13 cellular contexts compared by ENCODE assay signal in genomic region chr2:190819835-190820234, GRCh38.
A peak's percentile ranks its signal among the peaks of the same experiment; 100 is the strongest.
DNase-seq lines count a peak whose midpoint lies in the region; ATAC-seq and TF ChIP-seq lines count a peak whose summit lies in the region.
"Had no signal": no experiment of that assay in that cellular context is flagged by ENCODE, and none has a peak within 500 bp of the region (broad histone marks: within the 10 kb centered on the region; RNA-seq: fewer than 3 reads in every experiment).

No MANE protein-coding gene starts in this region.

- H3K4me1 Mint-ChIP-seq in mesothelial cell of epicardium = peaks cover 28% of the 10 kb centered on the region
- H3K4me1 Mint-ChIP-seq in activated CD8-positive, alpha-beta T cell treated with anti-CD3 and anti-CD28 coated beads, Interleukin-2, amount 10 ng/mL, durations not matched to agents 7 days and 5 days (ENCODE audit: low read depth) = no peaks in the 10 kb centered on the region
- no peaks in the 10 kb centered on the region for H3K4me1 Mint-ChIP-seq in CD4-positive, alpha-beta memory T cell
- H3K4me1 Mint-ChIP-seq: WTC11 had no signal

- no peak overlapping the region for H3K4me3 Mint-ChIP-seq in mesothelial cell of epicardium
- no peak overlapping the region for H3K4me3 Mint-ChIP-seq in activated CD8-positive, alpha-beta T cell treated with anti-CD3 and anti-CD28 coated beads, Interleukin-2, amount 10 ng/mL, durations not matched to agents 7 days and 5 days
- no peak overlapping the region for H3K4me3 Mint-ChIP-seq in CD4-positive, alpha-beta memory T cell
- H3K4me3 Mint-ChIP-seq: WTC11 had no signal

- H3K9me3 Mint-ChIP-seq in mesothelial cell of epicardium = peaks cover 21% of the 10 kb centered on the region
- no peaks in the 10 kb centered on the region for H3K9me3 Mint-ChIP-seq in activated CD8-positive, alpha-beta T cell treated with anti-CD3 and anti-CD28 coated beads, Interleukin-2, amount 10 ng/mL, durations not matched to agents 7 days and 5 days (ENCODE audit: insufficient read depth)
- H3K9me3 Mint-ChIP-seq in CD4-positive, alpha-beta memory T cell = peaks cover 0 to 13% (median under 1%) of the 10 kb centered on the region in 8 donors

- H3K36me3 ChIP-seq in BE2C (no peaks in the 10 kb centered on the region), esophagus muscularis mucosa (no peaks in the 10 kb centered on the region)
- no peaks in the 10 kb centered on the region for H3K36me3 ChIP-seq in CD4-positive, alpha-beta memory T cell (ENCODE audit: insufficient read depth, low read length)

- no peaks in the 10 kb centered on the region for H3K27me3 Mint-ChIP-seq in mesothelial cell of epicardium (ENCODE audit: low read depth)
- H3K27me3 Mint-ChIP-seq in activated CD8-positive, alpha-beta T cell treated with anti-CD3 and anti-CD28 coated beads, Interleukin-2, amount 10 ng/mL, durations not matched to agents 7 days and 5 days (ENCODE audit: low read depth) = peaks cover 6% of the 10 kb centered on the region
- H3K27me3 Mint-ChIP-seq in CD4-positive, alpha-beta memory T cell = peaks cover 3 to 4% of the 10 kb centered on the region in 2 donors

- CTCF ChIA-PET in activated CD8-positive, alpha-beta T cell treated with anti-CD3 and anti-CD28 coated beads, Interleukin-2, amount 10 ng/mL, durations not matched to agents 7 days and 5 days (lab: Charles Lee) = interaction anchor here (0.6 to 1.2 kb wide), 2 partner anchors 28 to 84 kb away, joined by 3 read pairs; no protein-coding TSS in a partner anchor
- CTCF ChIA-PET in CD4-positive, alpha-beta memory T cell (lab: Charles Lee; ENCODE audit: partially characterized antibody) = no interaction called here

- H3K9me3 ChIP-seq in BE2C = no peaks in the 10 kb centered on the region
- no peaks in the 10 kb centered on the region for H3K9me3 ChIP-seq in esophagus muscularis mucosa
- H3K9me3 ChIP-seq in CD4-positive, alpha-beta memory T cell (ENCODE audit: control insufficient read depth in 1 of 2, low read length in 2 of 2) = no peaks in the 10 kb centered on the region

- H3K36me3 Mint-ChIP-seq in mesothelial cell of epicardium = no peaks in the 10 kb centered on the region
- H3K36me3 Mint-ChIP-seq in activated CD8-positive, alpha-beta T cell treated with anti-CD3 and anti-CD28 coated beads, Interleukin-2, amount 10 ng/mL, durations not matched to agents 7 days and 5 days (ENCODE audit: low read depth) = no peaks in the 10 kb centered on the region
- peaks cover 0 to 8% of the 10 kb centered on the region in 2 donors for H3K36me3 Mint-ChIP-seq in CD4-positive, alpha-beta memory T cell
- H3K36me3 Mint-ChIP-seq: WTC11 had no signal

- TF ChIP-seq EP300 in esophagus muscularis mucosa (IDR thresholded peaks at IDR 0.05) = no peak

- peak; percentile 39 for DNase-seq in BE2C
- peak; percentile 54 for DNase-seq in NCI-H226
- no peak for DNase-seq in esophagus muscularis mucosa (ENCODE audit: extremely low spot score)
- no peak for DNase-seq in mesothelial cell of epicardium (ENCODE audit: low spot score in 2 of 2, unreplicated experiment in 2 of 2)
- DNase-seq in activated CD8-positive, alpha-beta T cell treated with anti-CD3 and anti-CD28 coated beads, Interleukin-2, amount 10 ng/mL, durations not matched to agents 7 days and 5 days = no peak
- DNase-seq in iPS-NIHi7 (ENCODE audit: extremely low spot score) = no peak
- DNase-seq in CD4-positive, alpha-beta memory T cell = no peak
- DNase-seq: effector memory CD4-positive, alpha-beta T cell; MV-4-11; NCI-H510A; SHP77 treated with DMSO at 0.1 percent for 48 hours had no signal

- no peak for ATAC-seq in activated CD8-positive, alpha-beta T cell treated with anti-CD3 and anti-CD28 coated beads, Interleukin-2, amount 10 ng/mL, durations not matched to agents 7 days and 5 days
- ATAC-seq in GM18519 (IDR thresholded peaks at IDR 0.05; ENCODE audit: low FRiP score, unreplicated experiment) = no peak
- ATAC-seq: WTC11 had no signal

- H3K4me1 ChIP-seq in BE2C = peaks cover 23% of the 10 kb centered on the region
- peaks cover 6 to 24% (median 22%) of the 10 kb centered on the region in 4 donors for H3K4me1 ChIP-seq in esophagus muscularis mucosa
- no peaks in the 10 kb centered on the region for H3K4me1 ChIP-seq in CD4-positive, alpha-beta memory T cell (ENCODE audit: insufficient read depth, low read length)

- WGBS in esophagus muscularis mucosa = 22% methylated on average over 2 of the region's 2 CpGs

- TF ChIP-seq POLR2A in esophagus muscularis mucosa (IDR thresholded peaks at IDR 0.05; ENCODE audit: low read depth) = no peak

- peak overlapping the region; percentile 0 to 43 (median 37) for H3K27ac ChIP-seq in esophagus muscularis mucosa (replicated peaks in 1 of 4)
- H3K27ac ChIP-seq in CD4-positive, alpha-beta memory T cell (ENCODE audit: low read depth, low read length) = no peak overlapping the region

- intact Hi-C loops in esophagus muscularis mucosa (cut with DNase I) = no loop called here
- intact Hi-C loops in CD4-positive, alpha-beta memory T cell (cut with micrococcal nuclease) = no loop called here

- H3K27me3 ChIP-seq in BE2C (no peaks in the 10 kb centered on the region), esophagus muscularis mucosa (no peaks in the 10 kb centered on the region)
- H3K27me3 ChIP-seq in CD4-positive, alpha-beta memory T cell (ENCODE audit: insufficient read depth, low read length) = no peaks in the 10 kb centered on the region

- TF ChIP-seq CTCF in BE2C (IDR thresholded peaks at IDR 0.05; ENCODE audit: low read depth, low read length) (no peak), esophagus muscularis mucosa (IDR thresholded peaks at IDR 0.05) (no peak), mesothelial cell of epicardium (IDR thresholded peaks at IDR 0.05; ENCODE audit: unreplicated experiment) (no peak)

- POLR2A ChIA-PET in activated CD8-positive, alpha-beta T cell treated with anti-CD3 and anti-CD28 coated beads, Interleukin-2, amount 10 ng/mL, durations not matched to agents 7 days and 5 days (lab: Charles Lee) = no interaction called here
- POLR2A ChIA-PET in CD4-positive, alpha-beta memory T cell (lab: Charles Lee; ENCODE audit: partially characterized antibody) = no interaction called here

- peak overlapping the region; percentile 52 for H3K27ac Mint-ChIP-seq in mesothelial cell of epicardium
- no peak overlapping the region for H3K27ac Mint-ChIP-seq in activated CD8-positive, alpha-beta T cell treated with anti-CD3 and anti-CD28 coated beads, Interleukin-2, amount 10 ng/mL, durations not matched to agents 7 days and 5 days
- no peak overlapping the region for H3K27ac Mint-ChIP-seq in CD4-positive, alpha-beta memory T cell
- H3K27ac Mint-ChIP-seq: WTC11 had no signal

- H3K4me3 ChIP-seq in BE2C (ENCODE audit: low read depth, low read length) (no peak overlapping the region), esophagus muscularis mucosa (no peak overlapping the region)
- H3K4me3 ChIP-seq in CD4-positive, alpha-beta memory T cell (ENCODE audit: low read length in 2 of 2) = no peak overlapping the region

Comparison
In these comparisons a context has a peak if more than half of its experiments do, and no peak if none do; other contexts are left out.
1. DNase-seq: peak in BE2C (single experiment) and NCI-H226 (single experiment); none in esophagus muscularis mucosa (single experiment), mesothelial cell of epicardium (0 of 2), activated CD8-positive, alpha-beta T cell treated with anti-CD3 and anti-CD28 coated beads, Interleukin-2, amount 10 ng/mL, durations not matched to agents 7 days and 5 days (single experiment), iPS-NIHi7 (single experiment) and CD4-positive, alpha-beta memory T cell (0 of 5).